Comparison of ENCODE assay signal across 9 cellular contexts in the genomic region with DNA sequence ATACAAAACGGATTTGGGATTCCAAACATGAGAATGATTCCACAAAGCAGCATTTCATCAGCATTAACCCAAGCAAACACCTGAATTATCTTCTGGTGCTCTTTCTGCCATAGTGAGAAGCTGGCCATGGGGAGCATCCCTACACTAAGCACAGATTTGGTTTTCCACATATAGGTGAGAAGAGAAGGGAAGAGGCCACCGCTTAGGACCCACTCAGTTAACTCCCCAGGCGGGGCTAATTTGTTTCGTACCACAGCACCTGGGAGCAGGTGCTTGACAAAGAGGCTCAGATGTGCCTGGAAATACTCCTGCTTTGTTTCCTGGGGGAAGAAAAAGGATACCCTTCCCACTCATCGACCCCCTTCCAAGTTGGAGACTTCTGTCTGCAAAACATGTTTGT.
DNase-seq lines count a peak whose midpoint lies in the region; ATAC-seq and TF ChIP-seq lines count a peak whose summit lies in the region.
"Had no signal": no experiment of that assay in that cellular context is flagged by ENCODE, and none has a peak within 500 bp of the region (broad histone marks: within the 10 kb centered on the region; RNA-seq: fewer than 3 reads in every experiment).

No MANE protein-coding gene starts in this region.

- no peak overlapping the region for H3K4me3 ChIP-seq in CD8-positive, alpha-beta T cell (ENCODE audit: low read depth, low read length)
- H3K4me3 ChIP-seq in neuron (ENCODE audit: low read length) (peak overlapping the region; percentile 8), MG63 (no peak overlapping the region), esophagus muscularis mucosa (no peak overlapping the region)

- no peaks in the 10 kb centered on the region for H3K36me3 ChIP-seq in CD8-positive, alpha-beta T cell (ENCODE audit: insufficient read depth, low read length)
- H3K36me3 ChIP-seq in neuron (ENCODE audit: insufficient read depth, low read length) (no peaks in the 10 kb centered on the region), MG63 (no peaks in the 10 kb centered on the region), esophagus muscularis mucosa (no peaks in the 10 kb centered on the region)

- no peaks in the 10 kb centered on the region for H3K9me3 ChIP-seq in CD8-positive, alpha-beta T cell (ENCODE audit: low read length)
- no peaks in the 10 kb centered on the region for H3K9me3 ChIP-seq in neuron (ENCODE audit: low read length)
- no peaks in the 10 kb centered on the region for H3K9me3 ChIP-seq in MG63
- no peaks in the 10 kb centered on the region for H3K9me3 ChIP-seq in esophagus muscularis mucosa

- no peak overlapping the region for H3K27ac ChIP-seq in CD8-positive, alpha-beta T cell (ENCODE audit: low read depth, low read length)
- peak overlapping the region in 1 of 4 donors; percentile 46 for H3K27ac ChIP-seq in esophagus muscularis mucosa (replicated peaks in 1 of 4)

- peaks cover 49% of the 10 kb centered on the region for H3K4me1 Mint-ChIP-seq in CD8-positive, alpha-beta T cell (ENCODE audit: low read depth)
- peaks cover 76% of the 10 kb centered on the region for H3K4me1 Mint-ChIP-seq in activated B cell treated with CpG ODN at 0.5 μM for 24 hours

- H2AFZ ChIP-seq in neuron (ENCODE audit: low read depth, low read length), result peak overlapping the region; percentile 1

- no peaks in the 10 kb centered on the region for H3K27me3 Mint-ChIP-seq in CD8-positive, alpha-beta T cell (ENCODE audit: low read depth)
- no peaks in the 10 kb centered on the region for H3K27me3 Mint-ChIP-seq in activated B cell treated with CpG ODN at 0.5 μM for 24 hours

- H3K4me3 Mint-ChIP-seq in CD8-positive, alpha-beta T cell, result no peak overlapping the region
- no peak overlapping the region for H3K4me3 Mint-ChIP-seq in activated B cell treated with CpG ODN at 0.5 μM for 24 hours

- peaks cover 11% of the 10 kb centered on the region for H3K36me3 Mint-ChIP-seq in CD8-positive, alpha-beta T cell
- H3K36me3 Mint-ChIP-seq in activated B cell treated with CpG ODN at 0.5 μM for 24 hours (ENCODE audit: low read depth), result peaks cover 58% of the 10 kb centered on the region

- H3K27ac Mint-ChIP-seq in CD8-positive, alpha-beta T cell, result peak overlapping the region; percentile 16
- peak overlapping the region; percentile 82 for H3K27ac Mint-ChIP-seq in activated B cell treated with CpG ODN at 0.5 μM for 24 hours

- no peak for TF ChIP-seq CTCF in CD8-positive, alpha-beta T cell (IDR thresholded peaks at IDR 0.05)
- TF ChIP-seq CTCF in activated B cell treated with CpG ODN at 0.5 μM for 24 hours (IDR thresholded peaks at IDR 0.05) (no peak), GM10248 (IDR thresholded peaks at IDR 0.05; ENCODE audit: control extremely low read depth, extremely low read depth, low read depth, missing control alignments) (no peak), esophagus muscularis mucosa (IDR thresholded peaks at IDR 0.05) (no peak)

- no peak for DNase-seq in CD8-positive, alpha-beta T cell
- DNase-seq in activated B cell treated with CpG ODN at 0.5 μM for 24 hours, result no peak
- no peak for DNase-seq in SHP77 (lab: John Stamatoyannopoulos, UW)
- DNase-seq in GM10248 (ENCODE audit: extremely low spot score), result no peak
- DNase-seq in MG63, result no peak
- DNase-seq in esophagus muscularis mucosa (ENCODE audit: extremely low spot score), result no peak
- DNase-seq: central memory CD4-positive, alpha-beta T cell had no signal

- H3K4me1 ChIP-seq in CD8-positive, alpha-beta T cell (ENCODE audit: insufficient read depth, low read length), result peaks cover 14% of the 10 kb centered on the region
- H3K4me1 ChIP-seq in neuron (ENCODE audit: insufficient read depth, low read length) (peaks cover 21% of the 10 kb centered on the region), esophagus muscularis mucosa (peaks cover 33 to 47% (median 41%) of the 10 kb centered on the region in 4 donors)

- no peak for TF ChIP-seq EP300 in esophagus muscularis mucosa (IDR thresholded peaks at IDR 0.05)

- H3K9me3 Mint-ChIP-seq in CD8-positive, alpha-beta T cell, result no peaks in the 10 kb centered on the region
- no peaks in the 10 kb centered on the region for H3K9me3 Mint-ChIP-seq in activated B cell treated with CpG ODN at 0.5 μM for 24 hours

- no peak for ATAC-seq in CD8-positive, alpha-beta T cell
- ATAC-seq in HG03066 (IDR thresholded peaks at IDR 0.05; ENCODE audit: low read depth, unreplicated experiment) (peak; percentile 5), activated B cell treated with CpG ODN at 0.5 μM for 24 hours (ENCODE audit: low read depth) (peak; percentile 12)

- intact Hi-C loops in CD8-positive, alpha-beta T cell (cut with DNase I, micrococcal nuclease), result loop anchor here in 1 of 2 experiments (5.0 kb wide), 1 partner anchor 35 kb away; no protein-coding TSS in a partner anchor
- intact Hi-C loops in activated B cell treated with CpG ODN at 0.5 μM for 24 hours (cut with micrococcal nuclease) (loop anchor here (1.0 to 2.0 kb wide), 3 partner anchors 10 to 63 kb away; a partner anchor contains a TSS), esophagus muscularis mucosa (cut with DNase I) (no loop called here)

- 87% methylated on average over 4 of the region's 5 CpGs for WGBS in esophagus muscularis mucosa

- TF ChIP-seq POLR2A in esophagus muscularis mucosa (IDR thresholded peaks at IDR 0.05; ENCODE audit: low read depth), result no peak

- CTCF ChIA-PET in CD8-positive, alpha-beta T cell (lab: Charles Lee), result interaction anchor here (1.0 kb wide), 1 partner anchor 13 kb away, joined by 4 read pairs; no protein-coding TSS in a partner anchor
- CTCF ChIA-PET in activated B cell treated with CpG ODN at 0.5 μM for 24 hours (lab: Charles Lee) (interaction anchor here (1.2 to 1.9 kb wide), 2 partner anchors 10 to 140 kb away, joined by 4 to 6 read pairs; no protein-coding TSS in a partner anchor), GM10248 (lab: Yijun Ruan, JAX) (interaction anchor here (1.0 to 3.2 kb wide), 9 partner anchors 9 to 98 kb away, joined by 3 to 10 read pairs (median 4); no protein-coding TSS in a partner anchor)

- no peaks in the 10 kb centered on the region for H3K27me3 ChIP-seq in CD8-positive, alpha-beta T cell (ENCODE audit: insufficient read depth, low read length)
- H3K27me3 ChIP-seq in neuron (ENCODE audit: insufficient read depth, low read length) (no peaks in the 10 kb centered on the region), MG63 (no peaks in the 10 kb centered on the region), esophagus muscularis mucosa (no peaks in the 10 kb centered on the region)

- POLR2A ChIA-PET in CD8-positive, alpha-beta T cell (lab: Charles Lee), result interaction anchor here (1.0 kb wide), 1 partner anchor 15 kb away, joined by 5 read pairs; no protein-coding TSS in a partner anchor
- POLR2A ChIA-PET in activated B cell treated with CpG ODN at 0.5 μM for 24 hours (lab: Charles Lee) (interaction anchor here (0.7 to 3.2 kb wide), 12 partner anchors 8 to 149 kb away, joined by 3 to 29 read pairs (median 4); a partner anchor contains a TSS), GM10248 (lab: Yijun Ruan, JAX) (interaction anchor here (1.1 to 1.3 kb wide), 2 partner anchors 12 to 64 kb away, joined by 4 read pairs; a partner anchor contains a TSS)
